16 cellular contexts compared by ENCODE assay signal in genomic region chr3:124008321-124008720, GRCh38. TPM values are rescaled to one million over a fixed set of nuclear protein-coding genes. Genes with fewer than 3 reads are reported as not detected.
"Had no signal": no experiment of that assay in that cellular context is flagged by ENCODE, and none has a peak within 500 bp of the region (broad histone marks: within the 10 kb centered on the region; RNA-seq: fewer than 3 reads in every experiment).

No MANE protein-coding gene starts in this region.

RNA-seq across cellular contexts. Expression of gene ROPN1, which starts 16.4 kb away (rescaled TPM):
- total RNA-seq: hepatocyte, kidney epithelial cell, left ventricle myocardium inferior, lung, mesothelial cell of epicardium, mononuclear cell, natural killer cell, osteocyte, posterior vena cava, psoas muscle, right atrium auricular region, right lobe of liver, spleen, subcutaneous adipose tissue, thoracic aorta, upper lobe of right lung had no signal
- polyA plus RNA-seq: hepatocyte, lung, psoas muscle had no signal
